13 cellular contexts compared by ENCODE assay signal in genomic region chr10:1425886-1426285, GRCh38.
DNase-seq lines count a peak whose midpoint lies in the region; ATAC-seq lines count a peak whose summit lies in the region.
"Had no signal": no experiment of that assay in that cellular context is flagged by ENCODE, and none has a peak within 500 bp of the region (broad histone marks: within the 10 kb centered on the region; RNA-seq: fewer than 3 reads in every experiment).

No MANE protein-coding gene starts in this region.

- peak in 1 of 2 donors; percentile 5 for DNase-seq in activated T-cell treated with anti-CD3 and anti-CD28 coated beads, Interleukin-2, amount 50 U/mL, for 72 hours
- no peak for DNase-seq in activated T-cell treated with anti-CD3 and anti-CD28 coated beads, Interleukin-2, amount 50 U/mL, for 48 hours
- DNase-seq in H7, result no peak
- no peak for DNase-seq in NCI-H1436 treated with DMSO at 0.1 percent for 48 hours (lab: John Stamatoyannopoulos, UW)
- DNase-seq in activated CD4-positive, alpha-beta T cell treated with anti-CD3 and anti-CD28 coated beads for 4 hours, result no peak
- DNase-seq: glutamatergic neuron, NCI-H1092, PC-9 had no signal

- no peak overlapping the region for H3K4me3 ChIP-seq in H7 (ENCODE audit: insufficient read depth, low read depth, low read length)
- H3K4me3 ChIP-seq: A549, PC-9 had no signal

- H3K4me3 Mint-ChIP-seq in activated T-cell treated with anti-CD3 and anti-CD28 coated beads, Interleukin-2, amount 50 U/mL, for 72 hours, result no peak overlapping the region
- no peak overlapping the region for H3K4me3 Mint-ChIP-seq in stimulated activated memory B cell treated with anti-CD40 and anti-IgM and Interleukin-4, amounts not matched to agents 10 μg/mL and 1 μg/mL and 100 μg/mL, for 72 hours
- H3K4me3 Mint-ChIP-seq: mesothelial cell of epicardium had no signal

- H3K27me3 ChIP-seq in H7 (ENCODE audit: control insufficient read depth, insufficient read depth, low read length), result no peaks in the 10 kb centered on the region; the same call in 1 of the 2 replicates

- H3K27ac Mint-ChIP-seq in activated T-cell treated with anti-CD3 and anti-CD28 coated beads, Interleukin-2, amount 50 U/mL, for 72 hours, result no peak overlapping the region
- peak overlapping the region; percentile 38 for H3K27ac Mint-ChIP-seq in stimulated activated memory B cell treated with anti-CD40 and anti-IgM and Interleukin-4, amounts not matched to agents 10 μg/mL and 1 μg/mL and 100 μg/mL, for 72 hours
- H3K27ac Mint-ChIP-seq: mesothelial cell of epicardium had no signal

- H3K4me1 Mint-ChIP-seq in activated T-cell treated with anti-CD3 and anti-CD28 coated beads, Interleukin-2, amount 50 U/mL, for 72 hours (ENCODE audit: low read depth), result peaks cover 8% of the 10 kb centered on the region
- H3K4me1 Mint-ChIP-seq in stimulated activated memory B cell treated with anti-CD40 and anti-IgM and Interleukin-4, amounts not matched to agents 10 μg/mL and 1 μg/mL and 100 μg/mL, for 72 hours, result peaks cover 66% of the 10 kb centered on the region

- peaks cover 54% of the 10 kb centered on the region for H3K27me3 Mint-ChIP-seq in activated T-cell treated with anti-CD3 and anti-CD28 coated beads, Interleukin-2, amount 50 U/mL, for 72 hours (ENCODE audit: low read depth)
- no peaks in the 10 kb centered on the region for H3K27me3 Mint-ChIP-seq in stimulated activated memory B cell treated with anti-CD40 and anti-IgM and Interleukin-4, amounts not matched to agents 10 μg/mL and 1 μg/mL and 100 μg/mL, for 72 hours

- no peaks in the 10 kb centered on the region for H3K36me3 ChIP-seq in H7 (replicated peaks; ENCODE audit: control insufficient read depth, insufficient read depth, low read length)

- ATAC-seq in activated T-cell treated with anti-CD3 and anti-CD28 coated beads, Interleukin-2, amount 50 U/mL, for 72 hours (replicated peaks in 1 of 2), result peak; percentile 81 to 84
- ATAC-seq in HG02610 (IDR thresholded peaks at IDR 0.05; ENCODE audit: unreplicated experiment) (peak; percentile 85), HG03558 (IDR thresholded peaks at IDR 0.05; ENCODE audit: extremely low read depth, unreplicated experiment) (peak; percentile 66)
- peak; percentile 88 for ATAC-seq in stimulated activated memory B cell treated with anti-CD40 and anti-IgM and Interleukin-4, amounts not matched to agents 10 μg/mL and 1 μg/mL and 100 μg/mL, for 72 hours

- H3K9me3 Mint-ChIP-seq in activated T-cell treated with anti-CD3 and anti-CD28 coated beads, Interleukin-2, amount 50 U/mL, for 72 hours, result peaks cover 4 to 7% of the 10 kb centered on the region in 2 donors
- no peaks in the 10 kb centered on the region for H3K9me3 Mint-ChIP-seq in stimulated activated memory B cell treated with anti-CD40 and anti-IgM and Interleukin-4, amounts not matched to agents 10 μg/mL and 1 μg/mL and 100 μg/mL, for 72 hours

- peaks cover 3 to 6% of the 10 kb centered on the region in 2 donors for H3K36me3 Mint-ChIP-seq in activated T-cell treated with anti-CD3 and anti-CD28 coated beads, Interleukin-2, amount 50 U/mL, for 72 hours (ENCODE audit: insufficient read depth in 2 of 2)
- peaks cover 6% of the 10 kb centered on the region for H3K36me3 Mint-ChIP-seq in stimulated activated memory B cell treated with anti-CD40 and anti-IgM and Interleukin-4, amounts not matched to agents 10 μg/mL and 1 μg/mL and 100 μg/mL, for 72 hours
- H3K36me3 Mint-ChIP-seq: mesothelial cell of epicardium had no signal
